11 cellular contexts compared by ENCODE assay signal in genomic region chr1:181091322-181092040, GRCh38. TPM values are rescaled to one million over a fixed set of nuclear protein-coding genes. Genes with fewer than 3 reads are reported as not detected.
DNase-seq lines count a peak whose midpoint lies in the region; ATAC-seq, FAIRE-seq and TF ChIP-seq lines count a peak whose summit lies in the region.
"Had no signal": no experiment of that assay in that cellular context is flagged by ENCODE, and none has a peak within 500 bp of the region (broad histone marks: within the 10 kb centered on the region; RNA-seq: fewer than 3 reads in every experiment).

No MANE protein-coding gene starts in this region.

- H3K27me3 ChIP-seq in left ventricle myocardium inferior (ENCODE audit: low read depth) (no peaks in the 10 kb centered on the region), uterus (no peaks in the 10 kb centered on the region)

- peaks cover 57% of the 10 kb centered on the region for H3K36me3 Mint-ChIP-seq in activated naive CD8-positive, alpha-beta T cell treated with anti-CD3 and anti-CD28 coated beads for 36 hours

- peaks cover 47% of the 10 kb centered on the region for H3K4me1 Mint-ChIP-seq in activated naive CD8-positive, alpha-beta T cell treated with anti-CD3 and anti-CD28 coated beads for 36 hours

- TF ChIP-seq POLR2A in uterus (IDR thresholded peaks at IDR 0.05), result no peak

- peak overlapping the region; percentile 99 for H3K27ac Mint-ChIP-seq in activated naive CD8-positive, alpha-beta T cell treated with anti-CD3 and anti-CD28 coated beads for 36 hours

- ATAC-seq in Right ventricle myocardium inferior, result no peak
- ATAC-seq in GM21423 (IDR thresholded peaks at IDR 0.05; ENCODE audit: unreplicated experiment), result no peak
- no peak for ATAC-seq in omental fat pad (ENCODE audit: low FRiP score)

- intact Hi-C loops in left ventricle myocardium inferior (cut with micrococcal nuclease) (no loop called here), Right ventricle myocardium inferior (cut with DNase I) (no loop called here), kidney (cut with DNase I) (no loop called here), uterus (cut with DNase I; ENCODE audit: low total_unique reads) (no loop called here)

- FAIRE-seq in kidney (lab: Jason Lieb, UNC), result no peak

- peak overlapping the region; percentile 96 for H3K27ac ChIP-seq in left ventricle myocardium inferior (replicated peaks)
- H3K27ac ChIP-seq in kidney (ENCODE audit: low read depth in 2 of 2, low read length in 2 of 2), result no peak overlapping the region
- H3K27ac ChIP-seq in uterus, result peak overlapping the region; percentile 98 to 99

- DNase-seq in left ventricle myocardium inferior, result no peak
- no peak for DNase-seq in Right ventricle myocardium inferior (ENCODE audit: missing footprints)
- DNase-seq in activated naive CD8-positive, alpha-beta T cell treated with anti-CD3 and anti-CD28 coated beads for 36 hours, result no peak
- DNase-seq in kidney, result no peak
- no peak for DNase-seq in uterus
- no peak for DNase-seq in NCI-H748 (lab: John Stamatoyannopoulos, UW; ENCODE audit: unreplicated experiment)
- no peak for DNase-seq in omental fat pad (ENCODE audit: low spot score)
- DNase-seq: DMS153, GOT3, NCI-H1694 had no signal

- H3K4me3 ChIP-seq in left ventricle myocardium inferior, result peak overlapping the region; percentile 81
- H3K4me3 ChIP-seq in kidney (ENCODE audit: low read length in 2 of 2), result peak overlapping the region; percentile 84 to 87
- peak overlapping the region; percentile 74 to 94 for H3K4me3 ChIP-seq in uterus

- peak overlapping the region; percentile 100 for H3K4me3 Mint-ChIP-seq in activated naive CD8-positive, alpha-beta T cell treated with anti-CD3 and anti-CD28 coated beads for 36 hours

- peaks cover 7% of the 10 kb centered on the region for H3K36me3 ChIP-seq in left ventricle myocardium inferior
- H3K36me3 ChIP-seq in kidney (ENCODE audit: control insufficient read depth in 1 of 2, insufficient read depth in 2 of 2, low read length in 2 of 2), result no peaks in the 10 kb centered on the region
- H3K36me3 ChIP-seq in uterus, result no peaks in the 10 kb centered on the region

- peaks cover 82% of the 10 kb centered on the region for H3K4me1 ChIP-seq in left ventricle myocardium inferior
- H3K4me1 ChIP-seq in kidney (ENCODE audit: control insufficient read depth in 1 of 2, insufficient read depth in 1 of 2, low read depth in 1 of 2, low read length in 2 of 2), result peaks cover 3 to 9% of the 10 kb centered on the region in 2 donors
- peaks cover 0 to 14% of the 10 kb centered on the region in 2 donors for H3K4me1 ChIP-seq in uterus

- no peaks in the 10 kb centered on the region for H3K27me3 Mint-ChIP-seq in activated naive CD8-positive, alpha-beta T cell treated with anti-CD3 and anti-CD28 coated beads for 36 hours

- H3K9me3 Mint-ChIP-seq in activated naive CD8-positive, alpha-beta T cell treated with anti-CD3 and anti-CD28 coated beads for 36 hours, result no peaks in the 10 kb centered on the region

- no peak for TF ChIP-seq CTCF in left ventricle myocardium inferior (IDR thresholded peaks at IDR 0.05; ENCODE audit: borderline replicate concordance)
- no peak for TF ChIP-seq CTCF in kidney (IDR thresholded peaks at IDR 0.05; ENCODE audit: borderline replicate concordance, extremely low read depth, insufficient read depth)
- TF ChIP-seq CTCF in uterus (IDR thresholded peaks at IDR 0.05), result no peak
- no peak for TF ChIP-seq CTCF in omental fat pad (IDR thresholded peaks at IDR 0.05)

- H3K9me3 ChIP-seq in left ventricle myocardium inferior (replicated peaks) (no peaks in the 10 kb centered on the region), kidney (ENCODE audit: control insufficient read depth in 1 of 2, low read length in 2 of 2) (no peaks in the 10 kb centered on the region), uterus (no peaks in the 10 kb centered on the region)

- H3K9ac ChIP-seq in kidney (ENCODE audit: low read length in 2 of 2), result no peak overlapping the region

RNA-seq across cellular contexts. Expression of gene IER5, which starts 3.0 kb away (rescaled TPM):
- 22.1 TPM for total RNA-seq in left ventricle myocardium inferior
- 14.3 TPM for total RNA-seq in Right ventricle myocardium inferior
- total RNA-seq in activated naive CD8-positive, alpha-beta T cell treated with anti-CD3 and anti-CD28 coated beads for 36 hours, result 10 to 100 TPM; 29.7 to 30.3 TPM
- total RNA-seq in kidney, result 11.0 TPM
- 3.9 TPM for polyA plus RNA-seq in kidney (ENCODE audit: insufficient read depth, low read depth, low replicate concordance)
- 10 to 100 TPM; 19.4 to 34.8 (median 24.2) TPM for total RNA-seq in uterus
- 10 to 100 TPM in 2 of 4 donors, 1 to 10 TPM in 2; 6.7 to 45.4 (median 19.5) TPM for total RNA-seq in omental fat pad

RNA-seq across cellular contexts. Expression of gene MR1, which starts 57.7 kb away (rescaled TPM):
- total RNA-seq in left ventricle myocardium inferior (4.8 TPM), Right ventricle myocardium inferior (5.3 TPM), kidney (29.3 TPM), uterus (10 to 100 TPM; 13.8 to 29.7 (median 16.2) TPM), omental fat pad (10 to 100 TPM; 12.5 to 16.2 (median 13.1) TPM)
- total RNA-seq in activated naive CD8-positive, alpha-beta T cell treated with anti-CD3 and anti-CD28 coated beads for 36 hours, result 10 to 100 TPM; 14.5 to 15.5 TPM
- 15.2 TPM for polyA plus RNA-seq in kidney (ENCODE audit: insufficient read depth, low read depth, low replicate concordance)

Comparison
In these comparisons a context has a peak if more than half of its experiments do, and no peak if none do; other contexts are left out.
1. H3K27ac ChIP-seq: peak in left ventricle myocardium inferior (single experiment) and uterus (2 of 2); none in kidney (0 of 2).
2. Peak in every context shown above with its lines, with median percentiles within 50 percentile points of each other: H3K4me3 ChIP-seq.